24 cellular contexts compared by ENCODE assay signal in the genomic region with DNA sequence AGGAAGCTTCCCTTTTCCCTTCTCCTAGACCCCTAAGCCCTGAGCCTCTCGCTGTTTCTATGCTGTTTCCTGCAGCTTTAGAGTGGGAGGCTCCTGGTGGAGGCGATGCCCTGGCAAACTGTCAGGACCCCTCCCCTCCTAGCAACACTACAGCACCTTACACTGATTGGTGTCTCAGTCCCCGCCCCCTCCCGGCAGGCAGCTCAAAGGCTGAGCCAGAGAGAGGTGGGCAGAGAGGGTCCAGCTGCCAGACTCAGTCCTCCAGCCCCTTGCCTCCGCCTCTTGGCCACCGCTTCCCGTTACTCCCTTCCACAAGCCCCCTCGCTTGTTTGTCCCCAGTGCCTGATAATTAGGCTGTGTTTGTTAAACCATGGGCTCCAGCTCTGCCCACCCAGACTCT.
DNase-seq lines count a peak whose midpoint lies in the region; ATAC-seq and TF ChIP-seq lines count a peak whose summit lies in the region.
"Had no signal": no experiment of that assay in that cellular context is flagged by ENCODE, and none has a peak within 500 bp of the region (broad histone marks: within the 10 kb centered on the region; RNA-seq: fewer than 3 reads in every experiment).

No MANE protein-coding gene starts in this region.

- no peak overlapping the region for H3K4me3 Mint-ChIP-seq in nephron progenitor cell
- H3K4me3 Mint-ChIP-seq: CD8-positive, alpha-beta memory T cell; natural killer cell treated with Interleukin-12 subunit alpha and Interleukin-12 subunit beta and Interleukin-15 and Interleukin-18, amount 100 ng/mL, for 72 hours; stimulated activated naive CD8-positive, alpha-beta T cell treated with anti-CD3 and anti-CD28 coated beads, Interleukin-15, Interleukin-2, amounts not matched to agents 100 ng/mL and 50 ng/mL, for 24 hours had no signal

- peak overlapping the region in 8 of 12 donors; percentile 18 to 75 (median 58) for H3K27ac ChIP-seq in heart left ventricle
- H3K27ac ChIP-seq in smooth muscle cell (ENCODE audit: low read depth), result no peak overlapping the region
- H3K27ac ChIP-seq: adrenal gland, breast epithelium, coronary artery, GM23248, left lung, PC-9, tibial artery had no signal

- H3K36me3 Mint-ChIP-seq in nephron progenitor cell (ENCODE audit: low read depth), result no peaks in the 10 kb centered on the region
- H3K36me3 Mint-ChIP-seq: CD8-positive, alpha-beta memory T cell; natural killer cell treated with Interleukin-12 subunit alpha and Interleukin-12 subunit beta and Interleukin-15 and Interleukin-18, amount 100 ng/mL, for 72 hours had no signal

- H3K4me2 ChIP-seq in smooth muscle cell, result no peak overlapping the region
- H3K4me2 ChIP-seq: PC-9 had no signal

- no peaks in the 10 kb centered on the region for H3K9me3 Mint-ChIP-seq in nephron progenitor cell
- H3K9me3 Mint-ChIP-seq: natural killer cell treated with Interleukin-12 subunit alpha and Interleukin-12 subunit beta and Interleukin-15 and Interleukin-18, amount 100 ng/mL, for 72 hours; stimulated activated naive CD8-positive, alpha-beta T cell treated with anti-CD3 and anti-CD28 coated beads, Interleukin-15, Interleukin-2, amounts not matched to agents 100 ng/mL and 50 ng/mL, for 24 hours had no signal

- no peaks in the 10 kb centered on the region for H3K9me3 ChIP-seq in heart left ventricle
- no peaks in the 10 kb centered on the region for H3K9me3 ChIP-seq in smooth muscle cell (replicated peaks; ENCODE audit: low read depth)
- H3K9me3 ChIP-seq: adrenal gland, breast epithelium, left lung, tibial artery had no signal

- peaks cover 0 to 42% (median 6%) of the 10 kb centered on the region in 12 donors for H3K4me1 ChIP-seq in heart left ventricle
- no peaks in the 10 kb centered on the region for H3K4me1 ChIP-seq in smooth muscle cell (ENCODE audit: low read depth)
- H3K4me1 ChIP-seq: adrenal gland, breast epithelium, left lung, tibial artery had no signal

- H3K27me3 ChIP-seq in heart left ventricle (no peaks in the 10 kb centered on the region), smooth muscle cell (ENCODE audit: low read depth) (no peaks in the 10 kb centered on the region)
- H3K27me3 ChIP-seq: adrenal gland, breast epithelium had no signal

- no peaks in the 10 kb centered on the region for H3F3A ChIP-seq in smooth muscle cell (ENCODE audit: low read depth)

- ATAC-seq in heart left ventricle, result peak in 2 of 4 donors; percentile 15 to 48
- ATAC-seq: left lung had no signal

- peaks cover 38% of the 10 kb centered on the region for H3K4me1 Mint-ChIP-seq in nephron progenitor cell
- H3K4me1 Mint-ChIP-seq: CD8-positive, alpha-beta memory T cell had no signal

- WGBS in heart left ventricle, 4 donors, result 8 to 21% (median 14%) methylated on average over 8 of the region's 8 CpGs
- WGBS in smooth muscle cell (ENCODE audit: low lambda C conversion rate), result 57% methylated on average over 8 of the region's 8 CpGs

- H2AFZ ChIP-seq in smooth muscle cell (ENCODE audit: low read depth), result no peak overlapping the region
- H2AFZ ChIP-seq: GM23248, PC-9 had no signal

- H3K4me3 ChIP-seq in heart left ventricle, result peak overlapping the region in 1 of 12 donors; percentile 23
- no peak overlapping the region for H3K4me3 ChIP-seq in smooth muscle cell
- H3K4me3 ChIP-seq: adrenal gland, breast epithelium, coronary artery, GM23248, left lung, PC-9, tibial artery had no signal

- peaks cover 3% of the 10 kb centered on the region for H3K27me3 Mint-ChIP-seq in nephron progenitor cell (ENCODE audit: low read depth, poor library complexity)

- H3K36me3 ChIP-seq in heart left ventricle, result no peaks in the 10 kb centered on the region
- H3K36me3 ChIP-seq in smooth muscle cell (ENCODE audit: low read depth), result no peaks in the 10 kb centered on the region
- H3K36me3 ChIP-seq: adrenal gland, breast epithelium, left lung, tibial artery had no signal

- intact Hi-C loops in heart left ventricle (cut with DNase I), result no loop called here

- H3K9ac ChIP-seq in smooth muscle cell (ENCODE audit: low read depth), result no peak overlapping the region
- H3K9ac ChIP-seq: GM23248 had no signal

- no peak for TF ChIP-seq CTCF in heart left ventricle (IDR thresholded peaks at IDR 0.05)
- TF ChIP-seq CTCF in nephron progenitor cell (IDR thresholded peaks at IDR 0.05), result no peak
- TF ChIP-seq CTCF in smooth muscle cell (IDR thresholded peaks at IDR 0.05; ENCODE audit: borderline replicate concordance, insufficient read depth, poor library complexity, severe bottlenecking), result no peak
- TF ChIP-seq CTCF in GM20000 (IDR thresholded peaks at IDR 0.05; ENCODE audit: extremely low read depth, missing control alignments), result no peak

- no peak overlapping the region for H3K27ac Mint-ChIP-seq in nephron progenitor cell
- H3K27ac Mint-ChIP-seq: natural killer cell treated with Interleukin-12 subunit alpha and Interleukin-12 subunit beta and Interleukin-15 and Interleukin-18, amount 100 ng/mL, for 72 hours; stimulated activated naive CD8-positive, alpha-beta T cell treated with anti-CD3 and anti-CD28 coated beads, Interleukin-15, Interleukin-2, amounts not matched to agents 100 ng/mL and 50 ng/mL, for 24 hours had no signal

- peak in 2 of 3 experiments; percentile 36 to 80 for DNase-seq in NCI-H1417 (lab: John Stamatoyannopoulos, UW)
- DNase-seq in NCI-H1417 treated with DMSO at 0.1 percent for 48 hours (lab: John Stamatoyannopoulos, UW), result no peak
- peak; percentile 51 for DNase-seq in NCI-H1105 treated with DMSO at 0.1 percent for 48 hours (lab: John Stamatoyannopoulos, UW)
- DNase-seq in heart left ventricle, result peak in 1 of 5 donors; percentile 44
- peak; percentile 43 for DNase-seq in nephron progenitor cell
- DNase-seq in smooth muscle cell (lab: John Stamatoyannopoulos, UW; ENCODE audit: unreplicated experiment), result no peak
- no peak for DNase-seq in GM20000 (ENCODE audit: low spot score)
- no peak for DNase-seq in stimulated activated naive CD4-positive, alpha-beta T cell treated with Interleukin-2 at 50 U/mL for 16 hours (lab: John Stamatoyannopoulos, UW)
- DNase-seq: activated T-cell treated with anti-CD3 and anti-CD28 coated beads, Interleukin-2, amount 50 U/mL, for 1 hour; adrenal gland; CD8-positive, alpha-beta memory T cell; GM23248; NCI-H774; PC-9; SIG-M5; small intestine; stimulated activated CD4-positive, alpha-beta T cell treated with anti-CD3 and anti-CD28 coated beads, Interleukin-2, amount 100 ng/mL, for 48 hours; T-helper 1 cell; tibial artery had no signal

- no peaks in the 10 kb centered on the region for H4K20me1 ChIP-seq in smooth muscle cell (ENCODE audit: low read depth)

- no peak for TF ChIP-seq POLR2A in heart left ventricle (IDR thresholded peaks at IDR 0.05)

- H3K79me2 ChIP-seq in smooth muscle cell (ENCODE audit: low read depth), result no peaks in the 10 kb centered on the region

Comparison
In these comparisons a context has a peak if more than half of its experiments do, and no peak if none do; other contexts are left out.
1. DNase-seq: peak in NCI-H1417 (2 of 3), NCI-H1105 treated with DMSO at 0.1 percent for 48 hours (single experiment) and nephron progenitor cell (single experiment); none in NCI-H1417 treated with DMSO at 0.1 percent for 48 hours (single experiment), smooth muscle cell (single experiment), GM20000 (single experiment) and stimulated activated naive CD4-positive, alpha-beta T cell treated with Interleukin-2 at 50 U/mL for 16 hours (single experiment).